8 cellular contexts compared by ENCODE assay signal in the genomic region with DNA sequence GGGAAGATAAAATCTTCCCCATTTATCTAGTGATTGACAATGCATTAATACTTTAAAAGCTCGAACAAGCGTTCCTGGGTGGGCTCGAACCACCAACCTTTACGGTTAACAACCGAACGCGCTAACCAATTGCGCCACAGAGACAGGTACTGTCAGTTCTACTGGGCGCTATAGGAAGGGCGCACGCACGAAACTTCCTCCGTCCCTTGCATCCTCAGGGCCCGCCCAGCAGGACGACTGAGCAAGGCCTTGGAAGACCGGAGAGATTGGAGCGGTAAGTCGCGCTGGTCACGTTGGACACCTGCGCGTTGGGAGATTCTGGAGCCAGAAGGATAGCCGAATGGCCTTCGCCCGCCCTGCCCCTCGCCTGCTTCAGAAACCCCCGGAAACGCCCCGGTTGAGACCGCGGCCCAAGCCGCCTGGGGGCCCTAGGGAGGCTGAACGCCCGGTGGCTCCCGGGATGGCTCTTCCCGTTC. TPM values are rescaled to one million over a fixed set of nuclear protein-coding genes. Genes with fewer than 3 reads are reported as not detected.
DNase-seq lines count a peak whose midpoint lies in the region; ATAC-seq and TF ChIP-seq lines count a peak whose summit lies in the region.
"Not testable (repeated sequence)": the region's sequence is repeated elsewhere in the genome, so short reads cannot be mapped to it uniquely, and the experiment has no call there.

No MANE protein-coding gene starts in this region.

- not testable (repeated sequence) for H3K9me3 Mint-ChIP-seq in naive B cell

- H3K27me3 ChIP-seq in heart left ventricle, tibial nerve: not testable (repeated sequence)

- not testable (repeated sequence) for H3K36me3 Mint-ChIP-seq in naive B cell

- H3K4me3 ChIP-seq in GM12865 (ENCODE audit: low read depth, low read length) (peak overlapping the region; percentile 58), heart left ventricle (peak overlapping the region in 10 of 12 donors; percentile 19 to 53 (median 46)), tibial nerve (peak overlapping the region in 3 of 4 donors; percentile 22 to 46 (median 41))

- peak overlapping the region in 5 of 6 donors; percentile 60 to 94 (median 90) for H3K27ac Mint-ChIP-seq in naive B cell

- ATAC-seq in heart left ventricle; naive B cell (ENCODE audit: low read depth in 2 of 2): not testable (repeated sequence)

- DNase-seq in GM12865 (ENCODE audit: low read depth): peak; percentile 77
- DNase-seq in SK-MEL-5 (ENCODE audit: low read depth, low spot score): peak; percentile 78
- peak; percentile 53 for DNase-seq in activated T-cell treated with anti-CD3 and anti-CD28 coated beads for 48 hours (ENCODE audit: low read depth)
- DNase-seq in cerebellar cortex (ENCODE audit: low spot score): peak; percentile 68
- peak; percentile 5 to 56 (median 25) for DNase-seq in heart left ventricle
- peak; percentile 57 for DNase-seq in naive B cell
- peak; percentile 34 to 62 (median 57) for DNase-seq in stimulated activated CD4-positive, alpha-beta T cell treated with anti-CD3 and anti-CD28 coated beads, Interleukin-1b, Interleukin-23, amount 100 ng/mL, for 24 hours (ENCODE audit: low read depth in 4 of 4, low spot score in 1 of 4)
- peak in 1 of 2 donors; percentile 5 for DNase-seq in tibial nerve (ENCODE audit: low spot score in 2 of 2)

- not testable (repeated sequence) for H3K4me1 ChIP-seq in heart left ventricle, tibial nerve

- H3K27ac ChIP-seq in heart left ventricle (peak overlapping the region in 1 of 12 donors; percentile 60), tibial nerve (peak overlapping the region in 2 of 4 donors; percentile 28 to 53)

- intact Hi-C loops in heart left ventricle (cut with DNase I): not testable (repeated sequence)

- TF ChIP-seq POLR2A in heart left ventricle (IDR thresholded peaks at IDR 0.05); tibial nerve (IDR thresholded peaks at IDR 0.05): not testable (repeated sequence)

- not testable (repeated sequence) for TF ChIP-seq EP300 in tibial nerve (IDR thresholded peaks at IDR 0.05)

- H3K4me1 Mint-ChIP-seq in naive B cell: peaks cover 0 to 16% (median 6%) of the 10 kb centered on the region in 3 donors

- peak overlapping the region; percentile 65 to 94 (median 88) for H3K4me3 Mint-ChIP-seq in naive B cell

- H3K27me3 Mint-ChIP-seq in naive B cell: not testable (repeated sequence)

- in situ Hi-C loops in SK-MEL-5 (cut with HindIII; ENCODE audit: low pct_unique_long_range_greater_than_20kb, low sequenced_read_pairs): not testable (repeated sequence)

- not testable (repeated sequence) for TF ChIP-seq CTCF in GM12865 (IDR thresholded peaks at IDR 0.05; ENCODE audit: insufficient read depth, low read depth, low read length, missing control alignments); heart left ventricle (IDR thresholded peaks at IDR 0.05)
- TF ChIP-seq CTCF in tibial nerve (IDR thresholded peaks at IDR 0.05): peak in 1 of 5 experiments; percentile 41

- 2 to 7% (median 3%) methylated on average over 8 to 36 of the region's 36 CpGs for WGBS in heart left ventricle, 4 donors
- WGBS in tibial nerve, 2 donors: 5 to 16% methylated on average over 7 to 12 of the region's 36 CpGs

- not testable (repeated sequence) for H3K9me3 ChIP-seq in heart left ventricle, tibial nerve

- not testable (repeated sequence) for H3K36me3 ChIP-seq in heart left ventricle, tibial nerve

RNA-seq across cellular contexts. Expression of gene PPIAL4C, which starts 25.3 kb away (rescaled TPM):
- total RNA-seq in SK-MEL-5 (2014; rRNA removed; shearing (Covaris generic)): not detected in 2 replicates
- polyA plus RNA-seq in SK-MEL-5 (2015; cell fraction: cytosol; rRNA removed): not detected in 2 replicates
- polyA plus RNA-seq in SK-MEL-5 (2015; cell fraction: nucleus; rRNA removed): not detected in 2 replicates
- total RNA-seq in heart left ventricle: not detected
- not detected for polyA plus RNA-seq in heart left ventricle
- polyA plus RNA-seq in naive B cell (ENCODE audit: low read depth in 6 of 6): not detected
- total RNA-seq in tibial nerve: not detected
